27 cellular contexts compared by ENCODE assay signal in the genomic region with DNA sequence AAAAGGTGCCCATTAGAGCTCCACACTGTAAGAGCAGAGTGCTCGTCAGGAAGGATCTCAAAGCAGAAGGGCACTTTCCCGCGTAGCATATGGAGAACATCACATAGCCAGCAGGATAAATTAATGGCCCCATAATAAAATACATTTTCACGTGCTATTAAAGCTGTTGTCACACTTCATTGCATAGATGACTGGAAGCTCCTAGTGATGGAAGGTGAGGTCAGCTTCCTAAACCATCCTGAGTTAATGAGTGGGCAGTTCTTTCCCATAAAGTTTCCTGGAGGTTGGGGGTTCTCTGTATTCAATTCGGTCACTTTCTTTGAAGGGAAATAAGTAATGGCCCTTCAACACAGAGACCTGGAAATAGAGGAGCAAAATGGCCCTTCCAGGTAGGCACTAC.
"Had no signal": no experiment of that assay in that cellular context is flagged by ENCODE, and none has a peak within 500 bp of the region (broad histone marks: within the 10 kb centered on the region; RNA-seq: fewer than 3 reads in every experiment).

No MANE protein-coding gene starts in this region.

- H3K4me1 ChIP-seq: esophagus muscularis mucosa, foreskin keratinocyte, gastroesophageal sphincter, heart right ventricle, left lung, neural progenitor cell, prostate gland, sigmoid colon, testis, tibial nerve, upper lobe of right lung, vagina had no signal

- FAIRE-seq: endothelial cell of umbilical vein, islet of Langerhans had no signal

- H3K4me3 ChIP-seq: coronary artery, esophagus muscularis mucosa, gastroesophageal sphincter, heart right ventricle, left lung, neural progenitor cell, prostate gland, sigmoid colon, testis, tibial nerve, upper lobe of right lung, vagina had no signal

- H3K27me3 ChIP-seq: esophagus muscularis mucosa, foreskin keratinocyte, gastroesophageal sphincter, heart right ventricle, left lung, neural progenitor cell, sigmoid colon, testis, tibial nerve, upper lobe of right lung, vagina had no signal

- H2AFZ ChIP-seq: neural progenitor cell had no signal

- DNase-seq: dermis blood vessel endothelial cell; effector memory CD4-positive, alpha-beta T cell; foreskin keratinocyte; glutamatergic neuron; heart right ventricle; hippocampal formation; left lung; mesendoderm; midbrain; naive thymus-derived CD4-positive, alpha-beta T cell; right cardiac atrium; sigmoid colon; stimulated activated CD4-positive, alpha-beta T cell treated with anti-CD3 and anti-CD28 coated beads, Interleukin-4, amount 100 ng/mL, for 4 hours; stimulated activated naive CD8-positive, alpha-beta T cell treated with anti-CD3 and anti-CD28 coated beads, Interleukin-15, Interleukin-2, amounts not matched to agents 100 U/mL and 50 U/mL, for 24 hours; substantia nigra; testis; upper lobe of right lung had no signal

- H3K36me3 ChIP-seq: esophagus muscularis mucosa, gastroesophageal sphincter, heart right ventricle, left lung, neural progenitor cell, prostate gland, sigmoid colon, tibial nerve, upper lobe of right lung, vagina had no signal

- ATAC-seq: foreskin keratinocyte; gastroesophageal sphincter; heart right ventricle; left lung; naive thymus-derived CD4-positive, alpha-beta T cell; right cardiac atrium; stimulated activated memory B cell treated with anti-CD40 and anti-IgM and Interleukin-4, amounts not matched to agents 10 μg/mL and 1 μg/mL and 100 μg/mL, for 72 hours; stimulated activated naive CD8-positive, alpha-beta T cell treated with anti-CD3 and anti-CD28 coated beads, Interleukin-15, Interleukin-2, amounts not matched to agents 100 U/mL and 50 U/mL, for 24 hours; upper lobe of right lung had no signal

- H3K4me2 ChIP-seq: neural progenitor cell had no signal

- H3K9ac ChIP-seq: neural progenitor cell had no signal

- H3K27ac ChIP-seq: coronary artery, esophagus muscularis mucosa, foreskin keratinocyte, gastroesophageal sphincter, heart right ventricle, left lung, neural progenitor cell, prostate gland, sigmoid colon, testis, tibial nerve, upper lobe of right lung, vagina had no signal

- H3K9me3 ChIP-seq: esophagus muscularis mucosa, gastroesophageal sphincter, heart right ventricle, left lung, prostate gland, sigmoid colon, testis, tibial nerve, upper lobe of right lung, vagina had no signal
